Comparison of ENCODE assay signal across 8 cellular contexts in the genomic region with DNA sequence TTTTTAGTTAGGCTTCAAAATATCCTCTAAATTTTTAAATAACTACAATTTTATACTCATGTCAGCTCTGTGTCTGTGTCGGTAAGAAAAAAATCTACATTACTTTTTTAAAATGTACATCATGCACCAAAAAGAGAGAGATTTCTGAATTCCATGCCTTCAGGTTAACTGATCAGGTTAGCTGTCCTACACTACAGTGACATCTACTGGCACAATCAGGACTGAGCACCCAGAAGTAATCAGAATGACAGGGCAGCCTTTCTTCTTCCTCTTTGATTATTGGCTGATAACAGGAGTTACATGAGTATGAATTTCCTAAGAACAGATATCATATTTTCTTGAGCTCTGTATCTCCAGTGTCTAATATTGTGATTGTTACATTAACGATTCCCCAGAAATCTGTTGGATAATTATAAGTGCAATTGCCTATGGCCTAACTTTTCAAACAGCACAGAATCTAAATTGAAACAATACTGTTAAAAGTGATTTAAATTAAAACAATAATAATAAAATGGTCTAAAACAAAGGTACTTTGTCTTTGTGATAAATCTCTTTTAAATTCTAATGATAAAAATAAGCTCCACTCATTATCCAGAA. TPM values are rescaled to one million over a fixed set of nuclear protein-coding genes. Genes with fewer than 3 reads are reported as not detected.
DNase-seq lines count a peak whose midpoint lies in the region; ATAC-seq and TF ChIP-seq lines count a peak whose summit lies in the region.

No MANE protein-coding gene starts in this region.

- H3F3A ChIP-seq in GM23338 (replicated peaks; ENCODE audit: low read depth) (no peaks in the 10 kb centered on the region), SU-DHL-6 (ENCODE audit: insufficient read depth) (no peaks in the 10 kb centered on the region)

- H3K79me2 ChIP-seq in GM23338 (replicated peaks; ENCODE audit: insufficient read depth) (no peaks in the 10 kb centered on the region), SU-DHL-6 (ENCODE audit: insufficient read depth, low read length) (no peaks in the 10 kb centered on the region)

- H3K9ac ChIP-seq in SU-DHL-6 (ENCODE audit: low read length): no peak overlapping the region

- no peak overlapping the region for H2AFZ ChIP-seq in GM23338
- H2AFZ ChIP-seq in SU-DHL-6 (ENCODE audit: low read depth, low read length, severe bottlenecking): no peak overlapping the region

- H3K9me2 ChIP-seq in GM23338 (ENCODE audit: insufficient read depth): no peaks in the 10 kb centered on the region
- H3K9me2 ChIP-seq in SU-DHL-6 (replicated peaks; ENCODE audit: insufficient read depth, low read length): no peaks in the 10 kb centered on the region

- H3K36me3 ChIP-seq in GM23338 (ENCODE audit: insufficient read depth) (no peaks in the 10 kb centered on the region), SU-DHL-6 (ENCODE audit: low read length) (no peaks in the 10 kb centered on the region)

- H3K4me1 ChIP-seq in GM23338 (ENCODE audit: insufficient read depth): peaks cover 12% of the 10 kb centered on the region

- no peak overlapping the region for H3K4me3 Mint-ChIP-seq in GM23338

- H3K9me3 ChIP-seq in SU-DHL-6 (ENCODE audit: insufficient read depth, low read length): no peaks in the 10 kb centered on the region

- DNase-seq in EH (ENCODE audit: low read depth) (peak; percentile 71), GM23338 (ENCODE audit: low spot score) (peak; percentile 75), NB4 (ENCODE audit: low read depth) (peak; percentile 83), astrocyte of the hippocampus (ENCODE audit: low read depth, low spot score) (peak; percentile 79), iPS DF 4.7 (ENCODE audit: extremely low read depth, low spot score) (peak; percentile 46), UCSD-AML1 (lab: John Stamatoyannopoulos, UW; ENCODE audit: unreplicated experiment) (no peak)
- DNase-seq in stimulated activated CD4-positive, alpha-beta T cell treated with anti-CD3 and anti-CD28 coated beads, Interleukin-12 subunit alpha, Interleukin-12 subunit beta, amount 100 ng/mL, for 48 hours (ENCODE audit: low read depth in 2 of 3, low spot score in 1 of 3): peak; percentile 26 to 68 (median 28)

- H3K27me3 ChIP-seq in GM23338 (ENCODE audit: insufficient read depth) (no peaks in the 10 kb centered on the region), SU-DHL-6 (ENCODE audit: low read length) (no peaks in the 10 kb centered on the region)

- no peak overlapping the region for H3K27ac ChIP-seq in GM23338 (ENCODE audit: low read depth)
- H3K27ac ChIP-seq in SU-DHL-6 (ENCODE audit: low read depth, low read length): no peak overlapping the region

- H3K4me2 ChIP-seq in GM23338 (no peak overlapping the region), SU-DHL-6 (ENCODE audit: low read depth, low read length, poor library complexity, severe bottlenecking) (no peak overlapping the region)

- peaks cover 5% of the 10 kb centered on the region for H3K27me3 Mint-ChIP-seq in GM23338 (ENCODE audit: insufficient read depth, low read depth, poor library complexity)

- TF ChIP-seq CTCF in GM23338 (conservative IDR thresholded peaks at IDR 0.05; ENCODE audit: low read depth in 2 of 2) (peak; percentile 98 to 99), NB4 (IDR thresholded peaks at IDR 0.05; ENCODE audit: low read depth, low read length) (peak; percentile 96), SU-DHL-6 (IDR thresholded peaks at IDR 0.05; ENCODE audit: insufficient read depth, low read length, poor library complexity, severe bottlenecking) (peak; percentile 98)

- H3K4me3 ChIP-seq in GM23338 (no peak overlapping the region), NB4 (ENCODE audit: low read depth, low read length) (no peak overlapping the region), SU-DHL-6 (ENCODE audit: insufficient read depth, low read length, poor library complexity, severe bottlenecking) (no peak overlapping the region)

- H3K36me3 Mint-ChIP-seq in GM23338 (ENCODE audit: low read depth): no peaks in the 10 kb centered on the region

- peaks cover 14% of the 10 kb centered on the region; the same call in 2 of the 3 replicates for H3K4me1 Mint-ChIP-seq in GM23338

- no peaks in the 10 kb centered on the region for H3K9me3 Mint-ChIP-seq in GM23338

- no peaks in the 10 kb centered on the region for H4K20me1 ChIP-seq in GM23338 (replicated peaks; ENCODE audit: insufficient read depth)
- no peaks in the 10 kb centered on the region for H4K20me1 ChIP-seq in SU-DHL-6 (ENCODE audit: low read depth, low read length)

- peak; percentile 80 for ATAC-seq in GM23338

- no peak for TF ChIP-seq POLR2A in NB4 (IDR thresholded peaks at IDR 0.05; ENCODE audit: extremely low read depth, insufficient read length)

- no peak overlapping the region for H3K27ac Mint-ChIP-seq in GM23338

TF ChIP-seq in GM23338, 12 proteins besides CTCF, POLR2A, EP300 and RAD21:
- TF ChIP-seq EZH2 (IDR thresholded peaks at IDR 0.05; ENCODE audit: low read depth, unreplicated experiment): no peak
- no peak for TF ChIP-seq POLR2AphosphoS5 (IDR thresholded peaks at IDR 0.05; ENCODE audit: low read depth)
- TF ChIP-seq NANOG (IDR thresholded peaks at IDR 0.05; ENCODE audit: borderline replicate concordance): no peak
- no peak for TF ChIP-seq ETS1 (IDR thresholded peaks at IDR 0.05)
- TF ChIP-seq ZNF331 (CRISPR knock-in tag; IDR thresholded peaks at IDR 0.05; ENCODE audit: low read depth): no peak

RNA-seq across cellular contexts. Expression of gene HYCC1, which starts 41.8 kb away (rescaled TPM):
- 175 and 181 TPM in 2 replicates for total RNA-seq in GM23338 (2014; rRNA removed; shearing (Covaris generic))
- polyA plus RNA-seq in GM23338 (2016; fragmentation: Nextera tagmentation; extraction: Ambion mirVana): 42.4 and 55.4 TPM in 2 replicates

RNA-seq across cellular contexts. Expression of gene KLHL7, which starts 49.9 kb away (rescaled TPM):
- 119 and 143 TPM in 2 replicates for total RNA-seq in GM23338 (2014; rRNA removed; shearing (Covaris generic))
- 85.8 and 92.5 TPM in 2 replicates for polyA plus RNA-seq in GM23338 (2016; fragmentation: Nextera tagmentation; extraction: Ambion mirVana)
